ENCODE assay signal across 16 cellular contexts in genomic region chr4:3720461-3720860, GRCh38. TPM values are rescaled to one million over a fixed set of nuclear protein-coding genes. Genes with fewer than 3 reads are reported as not detected.
"Had no signal": no experiment of that assay in that cellular context is flagged by ENCODE, and none has a peak within 500 bp of the region (broad histone marks: within the 10 kb centered on the region; RNA-seq: fewer than 3 reads in every experiment).

No MANE protein-coding gene starts in this region.

- H3K9me3 ChIP-seq: pancreas, testis had no signal

- H3K27ac ChIP-seq: esophagus squamous epithelium, left ventricle myocardium inferior, pancreas, sigmoid colon, testis had no signal

- H3K4me1 Mint-ChIP-seq: memory B cell had no signal

- H3K36me3 ChIP-seq: esophagus squamous epithelium, left ventricle myocardium inferior, pancreas, sigmoid colon, spleen had no signal

- H3K9me3 Mint-ChIP-seq: activated naive CD8-positive, alpha-beta T cell treated with anti-CD3 and anti-CD28 coated beads, Interleukin-2, amount 10 ng/mL, durations not matched to agents 7 days and 5 days had no signal

- H3K4me3 Mint-ChIP-seq: activated naive CD8-positive, alpha-beta T cell treated with anti-CD3 and anti-CD28 coated beads, Interleukin-2, amount 10 ng/mL, durations not matched to agents 7 days and 5 days; memory B cell; naive thymus-derived CD8-positive, alpha-beta T cell; stimulated activated naive CD8-positive, alpha-beta T cell treated with anti-CD3 and anti-CD28 coated beads, Interleukin-15, amount 100 ng/mL, for 72 hours had no signal

- H3K4me1 ChIP-seq: left ventricle myocardium inferior, pancreas, sigmoid colon had no signal

- DNase-seq: activated CD4-positive, alpha-beta T cell treated with anti-CD3 and anti-CD28 coated beads, Interleukin-2, amount 50 U/mL, for 1 hour; activated CD8-positive, alpha-beta memory T cell treated with anti-CD3 and anti-CD28 coated beads for 24 hours; activated naive CD8-positive, alpha-beta T cell treated with anti-CD3 and anti-CD28 coated beads, Interleukin-2, amount 10 ng/mL, durations not matched to agents 7 days and 5 days; anterior cingulate cortex; cortex of kidney; effector CD4-positive, alpha-beta T cell; esophagus squamous epithelium; hypothalamus; left ventricle myocardium inferior; naive thymus-derived CD8-positive, alpha-beta T cell; sigmoid colon; spleen; stimulated activated naive CD8-positive, alpha-beta T cell treated with anti-CD3 and anti-CD28 coated beads, Interleukin-15, amount 100 ng/mL, for 72 hours; testis had no signal

- H3K4me3 ChIP-seq: esophagus squamous epithelium, left ventricle myocardium inferior, pancreas, sigmoid colon, spleen, testis had no signal

- H3K36me3 Mint-ChIP-seq: activated naive CD8-positive, alpha-beta T cell treated with anti-CD3 and anti-CD28 coated beads, Interleukin-2, amount 10 ng/mL, durations not matched to agents 7 days and 5 days had no signal

- H3K27ac Mint-ChIP-seq: activated naive CD8-positive, alpha-beta T cell treated with anti-CD3 and anti-CD28 coated beads, Interleukin-2, amount 10 ng/mL, durations not matched to agents 7 days and 5 days; memory B cell; naive thymus-derived CD8-positive, alpha-beta T cell; stimulated activated naive CD8-positive, alpha-beta T cell treated with anti-CD3 and anti-CD28 coated beads, Interleukin-15, amount 100 ng/mL, for 72 hours had no signal

- H3K27me3 ChIP-seq: testis had no signal

RNA-seq across cellular contexts. Expression of gene ADRA2C, which starts 45.7 kb away (rescaled TPM):
- total RNA-seq: activated naive CD8-positive, alpha-beta T cell treated with anti-CD3 and anti-CD28 coated beads, Interleukin-2, amount 10 ng/mL, durations not matched to agents 7 days and 5 days; naive thymus-derived CD8-positive, alpha-beta T cell had no signal
